8 cellular contexts compared by ENCODE assay signal in genomic region chr6:110039364-110039995, GRCh38.
A peak's percentile ranks its signal among the peaks of the same experiment; 100 is the strongest.
DNase-seq lines count a peak whose midpoint lies in the region; ATAC-seq and TF ChIP-seq lines count a peak whose summit lies in the region.

No MANE protein-coding gene starts in this region.

- TF ChIP-seq CTCF in ascending aorta (IDR thresholded peaks at IDR 0.05) = peak; percentile 68 to 91 (median 87)

- peak overlapping the region; percentile 26 to 52 for H3K4me3 ChIP-seq in ascending aorta
- peak overlapping the region; percentile 36 for H3K4me3 ChIP-seq in right cardiac atrium (ENCODE audit: low read length)

- H3K9me3 ChIP-seq in ascending aorta (no peaks in the 10 kb centered on the region), right cardiac atrium (ENCODE audit: control insufficient read depth, low read length) (no peaks in the 10 kb centered on the region)

- no peaks in the 10 kb centered on the region for H3K27me3 ChIP-seq in ascending aorta
- no peaks in the 10 kb centered on the region for H3K27me3 ChIP-seq in right cardiac atrium (ENCODE audit: control insufficient read depth, insufficient read depth)

- H3K4me1 ChIP-seq in ascending aorta (no peaks in the 10 kb centered on the region), right cardiac atrium (ENCODE audit: control insufficient read depth, insufficient read depth, low read length) (no peaks in the 10 kb centered on the region)

- no peaks in the 10 kb centered on the region for H3K36me3 ChIP-seq in ascending aorta

- WGBS in right cardiac atrium = 16% methylated on average over 8 of the region's 8 CpGs

- intact Hi-C loops in ascending aorta (cut with DNase I) (loop anchor here (1.0 to 2.0 kb wide), 2 partner anchors 334 to 513 kb away; no protein-coding TSS in a partner anchor), right cardiac atrium (cut with DNase I) (loop anchor here in 3 of 4 donors (1.0 to 5.0 kb wide), 3 partner anchors 332 to 335 kb away; no protein-coding TSS in a partner anchor)

- peak; percentile 74 for ATAC-seq in GM18499 (IDR thresholded peaks at IDR 0.05; ENCODE audit: insufficient read depth, unreplicated experiment)
- peak; percentile 79 for ATAC-seq in HG02938 (IDR thresholded peaks at IDR 0.05; ENCODE audit: unreplicated experiment)
- peak; percentile 90 to 95 for ATAC-seq in right cardiac atrium

- peak overlapping the region; percentile 10 to 45 for H3K27ac ChIP-seq in ascending aorta
- H3K27ac ChIP-seq in right cardiac atrium (ENCODE audit: low read length) = no peak overlapping the region

- peak; percentile 34 for DNase-seq in NCI-H1694 (lab: John Stamatoyannopoulos, UW)
- peak; percentile 54 to 87 (median 64) for DNase-seq in T-helper 2 cell
- DNase-seq in ascending aorta (ENCODE audit: low spot score in 2 of 2) = peak; percentile 30 to 90
- peak; percentile 85 to 94 (median 94) for DNase-seq in right cardiac atrium
- DNase-seq in putamen (ENCODE audit: low spot score) = peak; percentile 85
- no peak for DNase-seq in mesenteric fat pad (ENCODE audit: low spot score)
